ENCODE assay signal across 8 cellular contexts in the genomic region with DNA sequence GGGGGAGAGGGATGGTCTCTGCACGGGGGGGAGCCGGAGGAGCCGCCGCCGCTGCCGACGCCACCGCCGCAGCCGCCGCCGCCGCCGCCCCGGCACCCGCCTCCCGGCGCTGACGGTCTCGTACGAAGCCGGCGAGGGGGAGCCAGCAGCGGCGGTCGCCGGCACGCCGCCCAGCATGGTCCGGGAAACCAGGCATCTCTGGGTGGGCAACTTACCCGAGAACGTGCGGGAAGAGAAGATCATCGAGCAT. TPM values are rescaled to one million over a fixed set of nuclear protein-coding genes. Genes with fewer than 3 reads are reported as not detected.
A peak's percentile ranks its signal among the peaks of the same experiment; 100 is the strongest.
DNase-seq lines count a peak whose midpoint lies in the region; ATAC-seq and TF ChIP-seq lines count a peak whose summit lies in the region.

No MANE protein-coding gene starts in this region.

- H3K79me2 ChIP-seq in MM.1S (ENCODE audit: low read length) = peaks cover 56% of the 10 kb centered on the region

- H3K27me3 Mint-ChIP-seq in CD4-positive, CD25-positive, alpha-beta regulatory T cell = no peaks in the 10 kb centered on the region

- no peaks in the 10 kb centered on the region for H3K36me3 Mint-ChIP-seq in CD4-positive, CD25-positive, alpha-beta regulatory T cell

- no peaks in the 10 kb centered on the region for H3K9me2 ChIP-seq in MM.1S (replicated peaks; ENCODE audit: insufficient read depth, low read length)

- H3K4me1 ChIP-seq in CD4-positive, CD25-positive, alpha-beta regulatory T cell (ENCODE audit: control insufficient read depth, insufficient read depth, low read length, poor library complexity, severe bottlenecking) = peaks cover 67% of the 10 kb centered on the region
- H3K4me1 ChIP-seq in MM.1S (ENCODE audit: low read length) (peaks cover 18% of the 10 kb centered on the region), neuron (ENCODE audit: insufficient read depth, low read length) (peaks cover 37% of the 10 kb centered on the region)
- peaks cover 6% of the 10 kb centered on the region for H3K4me1 ChIP-seq in effector memory CD4-positive, alpha-beta T cell (ENCODE audit: control insufficient read depth, insufficient read depth, low read length, poor library complexity, severe bottlenecking)

- no peak for TF ChIP-seq CTCF in MM.1S (IDR thresholded peaks at IDR 0.05; ENCODE audit: low read length)

- peaks cover 28 to 71% (median 51%) of the 10 kb centered on the region in 4 donors for H3K4me1 Mint-ChIP-seq in CD4-positive, CD25-positive, alpha-beta regulatory T cell

- H3K9ac ChIP-seq in MM.1S (ENCODE audit: low read length) = peak overlapping the region; percentile 63

- peak overlapping the region; percentile 91 for H3K27ac ChIP-seq in CD4-positive, CD25-positive, alpha-beta regulatory T cell (ENCODE audit: insufficient read depth, low read length, poor library complexity, severe bottlenecking)
- peak overlapping the region; percentile 70 for H3K27ac ChIP-seq in MM.1S (ENCODE audit: low read length)
- peak overlapping the region; percentile 91 for H3K27ac ChIP-seq in effector memory CD4-positive, alpha-beta T cell (ENCODE audit: insufficient read depth, low read length, poor library complexity, severe bottlenecking)

- peak overlapping the region; percentile 35; the same call in 1 of the 2 replicates for H3K4me2 ChIP-seq in MM.1S (ENCODE audit: low read depth, low read length)

- peak overlapping the region in 1 of 3 donors; percentile 96 for H3K27ac Mint-ChIP-seq in CD4-positive, CD25-positive, alpha-beta regulatory T cell

- peaks cover 0 to 2% (median 0%) of the 10 kb centered on the region in 7 donors for H3K9me3 Mint-ChIP-seq in CD4-positive, CD25-positive, alpha-beta regulatory T cell

- ATAC-seq in CD4-positive, CD25-positive, alpha-beta regulatory T cell (ENCODE audit: low read depth in 2 of 2) = no peak
- ATAC-seq in GM19455 (IDR thresholded peaks at IDR 0.05; ENCODE audit: unreplicated experiment) = no peak

- peak overlapping the region; percentile 48 for H3K4me3 ChIP-seq in CD4-positive, CD25-positive, alpha-beta regulatory T cell (ENCODE audit: low read depth, low read length)
- H3K4me3 ChIP-seq in MM.1S (ENCODE audit: low read length) = peak overlapping the region; percentile 63
- peak overlapping the region; percentile 82 for H3K4me3 ChIP-seq in effector memory CD4-positive, alpha-beta T cell (ENCODE audit: insufficient read depth, low read depth, low read length, poor library complexity, severe bottlenecking)
- peak overlapping the region; percentile 97 for H3K4me3 ChIP-seq in neuron (ENCODE audit: low read length)

- H2AFZ ChIP-seq in MM.1S (ENCODE audit: low read length) (no peak overlapping the region), neuron (ENCODE audit: low read depth, low read length) (no peak overlapping the region)

- no peaks in the 10 kb centered on the region for H3K9me3 ChIP-seq in CD4-positive, CD25-positive, alpha-beta regulatory T cell (ENCODE audit: control insufficient read depth in 2 of 2, low read length in 2 of 2)
- no peaks in the 10 kb centered on the region for H3K9me3 ChIP-seq in MM.1S (replicated peaks; ENCODE audit: insufficient read depth, low read length)
- no peaks in the 10 kb centered on the region for H3K9me3 ChIP-seq in effector memory CD4-positive, alpha-beta T cell (ENCODE audit: control insufficient read depth, low read length)
- H3K9me3 ChIP-seq in neuron (ENCODE audit: low read length) = no peaks in the 10 kb centered on the region

- H4K20me1 ChIP-seq in MM.1S (ENCODE audit: insufficient read depth, low read length) = peaks cover 5% of the 10 kb centered on the region; the same call in 1 of the 2 replicates

- no peak for DNase-seq in CD4-positive, CD25-positive, alpha-beta regulatory T cell
- DNase-seq in MM.1S (no peak), GM03348 (ENCODE audit: low spot score) (no peak), SKM-1 (lab: John Stamatoyannopoulos, UW; ENCODE audit: unreplicated experiment) (no peak)
- DNase-seq in effector memory CD4-positive, alpha-beta T cell = no peak
- DNase-seq in activated effector memory CD4-positive, alpha-beta T cell treated with Interleukin-2 at 50 U/mL for 16 hours = no peak

- H3F3A ChIP-seq in MM.1S (ENCODE audit: insufficient read depth, low read length) = peaks cover 58% of the 10 kb centered on the region

- H3K4me3 Mint-ChIP-seq in CD4-positive, CD25-positive, alpha-beta regulatory T cell = peak overlapping the region; percentile 96 to 99 (median 96)

- H3K36me3 ChIP-seq in CD4-positive, CD25-positive, alpha-beta regulatory T cell (ENCODE audit: control insufficient read depth, insufficient read depth, low read length) = no peaks in the 10 kb centered on the region
- H3K36me3 ChIP-seq in MM.1S (replicated peaks; ENCODE audit: insufficient read depth, low read length) (no peaks in the 10 kb centered on the region), neuron (ENCODE audit: insufficient read depth, low read length) (no peaks in the 10 kb centered on the region)
- H3K36me3 ChIP-seq in effector memory CD4-positive, alpha-beta T cell (ENCODE audit: control insufficient read depth, insufficient read depth, low read length) = no peaks in the 10 kb centered on the region

- H3K27me3 ChIP-seq in CD4-positive, CD25-positive, alpha-beta regulatory T cell (ENCODE audit: control insufficient read depth, insufficient read depth, low read length) = no peaks in the 10 kb centered on the region
- H3K27me3 ChIP-seq in MM.1S (replicated peaks; ENCODE audit: insufficient read depth, low read length) (no peaks in the 10 kb centered on the region), neuron (ENCODE audit: insufficient read depth, low read length) (no peaks in the 10 kb centered on the region)
- H3K27me3 ChIP-seq in effector memory CD4-positive, alpha-beta T cell (replicated peaks; ENCODE audit: control insufficient read depth, insufficient read depth, low read length, poor library complexity, severe bottlenecking) = no peaks in the 10 kb centered on the region

RNA-seq across cellular contexts. Expression of gene SPEN, which starts 0.3 kb away (rescaled TPM):
- total RNA-seq in CD4-positive, CD25-positive, alpha-beta regulatory T cell = 92.4 TPM
- 1 to 10 TPM; 7.4 to 9.0 (median 7.9) TPM for polyA plus RNA-seq in CD4-positive, CD25-positive, alpha-beta regulatory T cell

RNA-seq across cellular contexts. Expression of gene UQCRHL, which starts 40.4 kb away (rescaled TPM):
- 0.59 TPM for total RNA-seq in CD4-positive, CD25-positive, alpha-beta regulatory T cell
- polyA plus RNA-seq in CD4-positive, CD25-positive, alpha-beta regulatory T cell = 1 to 10 TPM in 3 of 4 donors, under 1 TPM in 1; 0.94 to 1.7 (median 1.1) TPM
